1 cellular context compared by ENCODE assay signal in genomic region chr20:37406010-37406998, GRCh38.
TF ChIP-seq lines count a peak whose summit lies in the region.

No MANE protein-coding gene starts in this region.

TF ChIP-seq in HepG2, 621 proteins besides CTCF, POLR2A, EP300 and RAD21 (continued from another document and continues in another):
- no peak for TF ChIP-seq ARID3A (IDR thresholded peaks at IDR 0.05; ENCODE audit: low read depth, low read length)
- no peak for TF ChIP-seq FOXA1 (IDR thresholded peaks at IDR 0.05)
- TF ChIP-seq FOXA1 (CRISPR knock-in tag; IDR thresholded peaks at IDR 0.05) = peak; percentile 47; the same call in 1 of the 2 replicates
- TF ChIP-seq PAXIP1 (CRISPR knock-in tag; conservative IDR thresholded peaks at IDR 0.05) = peak; percentile 20; the same call in 1 of the 2 replicates
- TF ChIP-seq ZFYVE20 (CRISPR knock-in tag; IDR thresholded peaks at IDR 0.05; ENCODE audit: borderline replicate concordance, low read depth) = peak; percentile 97
- TF ChIP-seq ZXDC (CRISPR knock-in tag; IDR thresholded peaks at IDR 0.05) = peak; percentile 97
- TF ChIP-seq EED (CRISPR knock-in tag; IDR thresholded peaks at IDR 0.05) = peak; percentile 92
- TF ChIP-seq PPARG (CRISPR knock-in tag; conservative IDR thresholded peaks at IDR 0.05) = no peak
- TF ChIP-seq ZNF580 (CRISPR knock-in tag; IDR thresholded peaks at IDR 0.05; ENCODE audit: borderline replicate concordance, low read depth) = peak; percentile 93
- peak; percentile 78 for TF ChIP-seq MNT (IDR thresholded peaks at IDR 0.05)
- peak; percentile 98 for TF ChIP-seq ZNF704 (CRISPR knock-in tag; IDR thresholded peaks at IDR 0.05; ENCODE audit: borderline replicate concordance)
- peak; percentile 93; the same call in 1 of the 2 replicates for TF ChIP-seq ZNF678 (CRISPR knock-in tag; IDR thresholded peaks at IDR 0.05)
- TF ChIP-seq REST (IDR thresholded peaks at IDR 0.05; ENCODE audit: borderline replicate concordance in 1 of 2, low read depth in 1 of 2, low read length in 2 of 2) = no peak
- TF ChIP-seq ELF3 (CRISPR knock-in tag; IDR thresholded peaks at IDR 0.05) = peak; percentile 64
- TF ChIP-seq ZNF609 (CRISPR knock-in tag; IDR thresholded peaks at IDR 0.05; ENCODE audit: borderline replicate concordance) = 0 out of 2 replicates have a peak, but pooled peaks have one; percentile 60
- no peak; the same call in 1 of the 2 replicates for TF ChIP-seq ZC3H4 (CRISPR knock-in tag; IDR thresholded peaks at IDR 0.05; ENCODE audit: borderline replicate concordance)
- no peak for TF ChIP-seq SIN3A (IDR thresholded peaks at IDR 0.05; ENCODE audit: borderline replicate concordance, low read depth, low read length)
- TF ChIP-seq ZNF292 (CRISPR knock-in tag; IDR thresholded peaks at IDR 0.05; ENCODE audit: borderline replicate concordance, low read depth) = no peak
- TF ChIP-seq ZSCAN29 (CRISPR knock-in tag; conservative IDR thresholded peaks at IDR 0.05) = peak; percentile 81
- peak; percentile 93 for TF ChIP-seq ZBTB44 (CRISPR knock-in tag; IDR thresholded peaks at IDR 0.05)
- TF ChIP-seq NR2F1 (CRISPR knock-in tag; IDR thresholded peaks at IDR 0.05) = 0 out of 4 replicates have a peak, but pooled peaks of 1 of the 2 experiments have one; percentile 5
- TF ChIP-seq ZNF121 (CRISPR knock-in tag; IDR thresholded peaks at IDR 0.05) = peak; percentile 82
- TF ChIP-seq EZH2 (conservative IDR thresholded peaks at IDR 0.05; ENCODE audit: low read depth, low read length) = no peak
- peak; percentile 99 for TF ChIP-seq FOXO4 (CRISPR knock-in tag; conservative IDR thresholded peaks at IDR 0.05)
- no peak for TF ChIP-seq ZBTB3 (CRISPR knock-in tag; IDR thresholded peaks at IDR 0.05; ENCODE audit: borderline replicate concordance, low read depth)
- TF ChIP-seq LBX2 (CRISPR knock-in tag; IDR thresholded peaks at IDR 0.05; ENCODE audit: borderline replicate concordance) = peak; percentile 99
- TF ChIP-seq SNRNP70 (IDR thresholded peaks at IDR 0.05; ENCODE audit: low read depth, low read length) = no peak
- no peak for TF ChIP-seq MIER2 (CRISPR knock-in tag; IDR thresholded peaks at IDR 0.05)
